Comparison of ENCODE assay signal across 17 cellular contexts in genomic region chr3:32186097-32186496, GRCh38.
"Had no signal": no experiment of that assay in that cellular context is flagged by ENCODE, and none has a peak within 500 bp of the region (broad histone marks: within the 10 kb centered on the region; RNA-seq: fewer than 3 reads in every experiment).

No MANE protein-coding gene starts in this region.

- H3K4me1 ChIP-seq: ascending aorta, left lung, testis, upper lobe of right lung had no signal

- H3K27ac Mint-ChIP-seq: activated naive CD4-positive, alpha-beta T cell treated with anti-CD3 and anti-CD28 coated beads for 36 hours; activated T-helper 17 cell treated with anti-CD3 and anti-CD28 coated beads, Interleukin-2, amount 50 U/mL, for 72 hours; memory B cell; nephron progenitor cell; stimulated activated naive CD8-positive, alpha-beta T cell treated with anti-CD3 and anti-CD28 coated beads, Interleukin-15, amount 100 ng/mL, for 72 hours had no signal

- H3K36me3 ChIP-seq: ascending aorta, left lung, upper lobe of right lung had no signal

- H3K9me3 Mint-ChIP-seq: activated naive CD4-positive, alpha-beta T cell treated with anti-CD3 and anti-CD28 coated beads for 36 hours; activated T-helper 17 cell treated with anti-CD3 and anti-CD28 coated beads, Interleukin-2, amount 50 U/mL, for 72 hours; memory B cell; nephron progenitor cell; stimulated activated naive CD8-positive, alpha-beta T cell treated with anti-CD3 and anti-CD28 coated beads, Interleukin-15, amount 100 ng/mL, for 72 hours had no signal

- H3K4me3 Mint-ChIP-seq: activated naive CD4-positive, alpha-beta T cell treated with anti-CD3 and anti-CD28 coated beads for 36 hours; activated T-helper 17 cell treated with anti-CD3 and anti-CD28 coated beads, Interleukin-2, amount 50 U/mL, for 72 hours; memory B cell; nephron progenitor cell; stimulated activated naive CD8-positive, alpha-beta T cell treated with anti-CD3 and anti-CD28 coated beads, Interleukin-15, amount 100 ng/mL, for 72 hours had no signal

- H3K4me1 Mint-ChIP-seq: activated T-helper 17 cell treated with anti-CD3 and anti-CD28 coated beads, Interleukin-2, amount 50 U/mL, for 72 hours; stimulated activated naive CD8-positive, alpha-beta T cell treated with anti-CD3 and anti-CD28 coated beads, Interleukin-15, amount 100 ng/mL, for 72 hours had no signal

- H3K27me3 ChIP-seq: ascending aorta, left lung, testis, upper lobe of right lung had no signal

- H3K36me3 Mint-ChIP-seq: memory B cell had no signal

- DNase-seq: activated CD4-positive, alpha-beta T cell treated with anti-CD3 and anti-CD28 coated beads for 1 hour; activated CD4-positive, alpha-beta T cell treated with anti-CD3 and anti-CD28 coated beads, Interleukin-2, amount 50 U/mL, for 4 hours; activated naive CD4-positive, alpha-beta T cell treated with anti-CD3 and anti-CD28 coated beads for 36 hours; dermis blood vessel endothelial cell; head of caudate nucleus; left lung; nephron progenitor cell; stimulated activated CD4-positive, alpha-beta T cell treated with anti-CD3 and anti-CD28 coated beads, Interleukin-1b, Interleukin-23, amount 100 ng/mL, for 48 hours; stimulated activated naive CD8-positive, alpha-beta T cell treated with anti-CD3 and anti-CD28 coated beads, Interleukin-15, amount 100 ng/mL, for 72 hours; testis; upper lobe of right lung had no signal

- FAIRE-seq: bronchial epithelial cell, frontal cortex, islet of Langerhans had no signal

- H3K27ac ChIP-seq: ascending aorta, left lung, testis, upper lobe of right lung had no signal

- H3K4me3 ChIP-seq: ascending aorta, left lung, testis, upper lobe of right lung had no signal

- H3K9me3 ChIP-seq: ascending aorta, left lung, testis, upper lobe of right lung had no signal

- ATAC-seq: activated T-helper 17 cell treated with anti-CD3 and anti-CD28 coated beads, Interleukin-2, amount 50 U/mL, for 72 hours; left lung; stimulated activated naive CD8-positive, alpha-beta T cell treated with anti-CD3 and anti-CD28 coated beads, Interleukin-15, amount 100 ng/mL, for 72 hours; upper lobe of right lung had no signal
